Comparison of ENCODE assay signal across 8 cellular contexts in the genomic region with DNA sequence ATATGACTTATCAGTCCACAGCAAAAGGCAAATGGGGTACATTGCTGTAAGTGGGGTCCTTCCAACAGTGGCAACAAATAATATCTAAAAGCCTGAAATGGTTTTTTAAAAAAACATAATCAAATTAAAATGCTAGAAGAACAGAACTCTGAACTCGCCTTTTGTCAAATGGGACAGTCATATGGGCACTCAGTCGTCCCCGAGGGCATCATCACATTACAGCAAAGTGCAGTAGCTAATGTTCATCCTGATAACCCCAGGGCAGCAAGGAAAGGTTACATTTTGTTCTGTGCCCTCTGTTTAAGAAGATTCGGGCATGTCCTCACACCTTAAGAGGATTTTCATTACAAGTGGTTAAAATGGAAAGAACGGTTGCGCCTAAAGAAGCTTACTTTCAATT.
"Had no signal": no experiment of that assay in that cellular context is flagged by ENCODE, and none has a peak within 500 bp of the region (broad histone marks: within the 10 kb centered on the region; RNA-seq: fewer than 3 reads in every experiment).

No MANE protein-coding gene starts in this region.

- H3K27me3 Mint-ChIP-seq: IgD-negative memory B cell had no signal

- H3K4me1 Mint-ChIP-seq: IgD-negative memory B cell had no signal

- ATAC-seq: HepG2, K562 had no signal

- H3K4me3 ChIP-seq: K562 had no signal

- H3K4me3 Mint-ChIP-seq: IgD-negative memory B cell had no signal

- H3K27ac ChIP-seq: HL-60, KMS-11 had no signal

- H3K36me3 Mint-ChIP-seq: IgD-negative memory B cell had no signal

- H3K27ac Mint-ChIP-seq: IgD-negative memory B cell had no signal

- DNase-seq: IMR-90, KBM-7, KG1 had no signal
